16 cellular contexts compared by ENCODE assay signal in genomic region chr17:77564278-77564920, GRCh38.
DNase-seq lines count a peak whose midpoint lies in the region; ATAC-seq and TF ChIP-seq lines count a peak whose summit lies in the region.
"Had no signal": no experiment of that assay in that cellular context is flagged by ENCODE, and none has a peak within 500 bp of the region (broad histone marks: within the 10 kb centered on the region; RNA-seq: fewer than 3 reads in every experiment).

No MANE protein-coding gene starts in this region.

- no peak for TF ChIP-seq CTCF in lower lobe of right lung (IDR thresholded peaks at IDR 0.05)

- no peaks in the 10 kb centered on the region for H3K9me3 Mint-ChIP-seq in stimulated activated naive CD8-positive, alpha-beta T cell treated with anti-CD3 and anti-CD28 coated beads, Interleukin-15, Interleukin-2, amounts not matched to agents 100 ng/mL and 50 ng/mL, for 24 hours
- no peaks in the 10 kb centered on the region for H3K9me3 Mint-ChIP-seq in naive thymus-derived CD4-positive, alpha-beta T cell
- no peaks in the 10 kb centered on the region for H3K9me3 Mint-ChIP-seq in effector memory CD8-positive, alpha-beta T cell

- CTCF ChIA-PET in naive thymus-derived CD4-positive, alpha-beta T cell (lab: Charles Lee): no interaction called here

- no peaks in the 10 kb centered on the region for H3K9me3 ChIP-seq in lower lobe of right lung
- H3K9me3 ChIP-seq in naive thymus-derived CD4-positive, alpha-beta T cell (ENCODE audit: control insufficient read depth in 2 of 3, low read length in 3 of 3): no peaks in the 10 kb centered on the region

- no peaks in the 10 kb centered on the region for H3K4me1 ChIP-seq in lower lobe of right lung
- H3K4me1 ChIP-seq in naive thymus-derived CD4-positive, alpha-beta T cell (ENCODE audit: control insufficient read depth in 2 of 2, insufficient read depth in 2 of 2, low read length in 2 of 2): no peaks in the 10 kb centered on the region

- peaks cover 13% of the 10 kb centered on the region for H3K27me3 ChIP-seq in lower lobe of right lung (ENCODE audit: low read depth)
- H3K27me3 ChIP-seq in naive thymus-derived CD4-positive, alpha-beta T cell (ENCODE audit: control insufficient read depth in 2 of 2, insufficient read depth in 2 of 2, low read length in 2 of 2): no peaks in the 10 kb centered on the region

- peaks cover 7% of the 10 kb centered on the region for H3K27me3 Mint-ChIP-seq in stimulated activated naive CD8-positive, alpha-beta T cell treated with anti-CD3 and anti-CD28 coated beads, Interleukin-15, Interleukin-2, amounts not matched to agents 100 ng/mL and 50 ng/mL, for 24 hours
- peaks cover 0 to 24% (median 6%) of the 10 kb centered on the region in 5 donors for H3K27me3 Mint-ChIP-seq in naive thymus-derived CD4-positive, alpha-beta T cell
- peaks cover 29 to 44% of the 10 kb centered on the region in 2 donors for H3K27me3 Mint-ChIP-seq in effector memory CD8-positive, alpha-beta T cell

- peaks cover 5% of the 10 kb centered on the region for H3K4me1 Mint-ChIP-seq in stimulated activated naive CD8-positive, alpha-beta T cell treated with anti-CD3 and anti-CD28 coated beads, Interleukin-15, Interleukin-2, amounts not matched to agents 100 ng/mL and 50 ng/mL, for 24 hours (ENCODE audit: low read depth)
- H3K4me1 Mint-ChIP-seq in naive thymus-derived CD4-positive, alpha-beta T cell: peaks cover 0 to 5% (median 0%) of the 10 kb centered on the region in 7 donors
- H3K4me1 Mint-ChIP-seq in effector memory CD8-positive, alpha-beta T cell (ENCODE audit: low read depth in 2 of 2): peaks cover 0 to 1% of the 10 kb centered on the region in 2 donors

- H3K36me3 ChIP-seq in lower lobe of right lung: no peaks in the 10 kb centered on the region
- no peaks in the 10 kb centered on the region for H3K36me3 ChIP-seq in naive thymus-derived CD4-positive, alpha-beta T cell (ENCODE audit: control insufficient read depth in 2 of 3, insufficient read depth in 3 of 3, low read length in 3 of 3)

- no peak for ATAC-seq in stimulated activated naive CD8-positive, alpha-beta T cell treated with anti-CD3 and anti-CD28 coated beads, Interleukin-15, Interleukin-2, amounts not matched to agents 100 U/mL and 50 U/mL, for 24 hours
- no peak for ATAC-seq in lower lobe of right lung
- ATAC-seq in naive thymus-derived CD4-positive, alpha-beta T cell: no peak
- no peak for ATAC-seq in effector memory CD8-positive, alpha-beta T cell (replicated peaks)
- ATAC-seq: PC-3 had no signal

- POLR2A ChIA-PET in naive thymus-derived CD4-positive, alpha-beta T cell (lab: Charles Lee): no interaction called here

- H3K36me3 Mint-ChIP-seq in stimulated activated naive CD8-positive, alpha-beta T cell treated with anti-CD3 and anti-CD28 coated beads, Interleukin-15, Interleukin-2, amounts not matched to agents 100 ng/mL and 50 ng/mL, for 24 hours (ENCODE audit: low read depth): no peaks in the 10 kb centered on the region
- H3K36me3 Mint-ChIP-seq in naive thymus-derived CD4-positive, alpha-beta T cell: no peaks in the 10 kb centered on the region
- H3K36me3 Mint-ChIP-seq in effector memory CD8-positive, alpha-beta T cell (ENCODE audit: insufficient read depth): peaks cover 4% of the 10 kb centered on the region

- H3K27ac Mint-ChIP-seq in stimulated activated naive CD8-positive, alpha-beta T cell treated with anti-CD3 and anti-CD28 coated beads, Interleukin-15, Interleukin-2, amounts not matched to agents 100 ng/mL and 50 ng/mL, for 24 hours: peak overlapping the region; percentile 36
- peak overlapping the region in 1 of 9 donors; percentile 37 for H3K27ac Mint-ChIP-seq in naive thymus-derived CD4-positive, alpha-beta T cell
- H3K27ac Mint-ChIP-seq in effector memory CD8-positive, alpha-beta T cell: no peak overlapping the region

- H3K4me3 ChIP-seq in lower lobe of right lung: no peak overlapping the region
- no peak overlapping the region for H3K4me3 ChIP-seq in naive thymus-derived CD4-positive, alpha-beta T cell (ENCODE audit: low read length)

- no peak overlapping the region for H3K4me3 Mint-ChIP-seq in stimulated activated naive CD8-positive, alpha-beta T cell treated with anti-CD3 and anti-CD28 coated beads, Interleukin-15, Interleukin-2, amounts not matched to agents 100 ng/mL and 50 ng/mL, for 24 hours
- H3K4me3 Mint-ChIP-seq in naive thymus-derived CD4-positive, alpha-beta T cell: no peak overlapping the region
- H3K4me3 Mint-ChIP-seq in effector memory CD8-positive, alpha-beta T cell: no peak overlapping the region

- no peak overlapping the region for H3K27ac ChIP-seq in lower lobe of right lung
- H3K27ac ChIP-seq in naive thymus-derived CD4-positive, alpha-beta T cell (ENCODE audit: low read depth, low read length): no peak overlapping the region
- H3K27ac ChIP-seq: C4-2B, KMS-11 had no signal

- DNase-seq in stimulated activated naive CD8-positive, alpha-beta T cell treated with anti-CD3 and anti-CD28 coated beads, Interleukin-15, Interleukin-2, amounts not matched to agents 100 U/mL and 50 U/mL, for 24 hours: no peak
- DNase-seq in ecto neural progenitor cell (ENCODE audit: low spot score): peak; percentile 41
- DNase-seq in lower lobe of right lung: peak; percentile 28
- no peak for DNase-seq in naive thymus-derived CD4-positive, alpha-beta T cell
- no peak for DNase-seq in SW 1271 (lab: John Stamatoyannopoulos, UW)
- DNase-seq in effector memory CD8-positive, alpha-beta T cell: no peak
- DNase-seq: DMS79 treated with DMSO at 0.1 percent for 48 hours, NCI-H1048, NCI-H1436, NCI-H2029, NCI-H526, PC-3, RPMI8226 had no signal

- intact Hi-C loops in lower lobe of right lung (cut with DNase I): no loop called here
- intact Hi-C loops in naive thymus-derived CD4-positive, alpha-beta T cell (cut with micrococcal nuclease): no loop called here

Comparison
In these comparisons a context has a peak if more than half of its experiments do, and no peak if none do; other contexts are left out.
1. DNase-seq: peak in ecto neural progenitor cell (single experiment) and lower lobe of right lung (single experiment); none in stimulated activated naive CD8-positive, alpha-beta T cell treated with anti-CD3 and anti-CD28 coated beads, Interleukin-15, Interleukin-2, amounts not matched to agents 100 U/mL and 50 U/mL, for 24 hours (single experiment), naive thymus-derived CD4-positive, alpha-beta T cell (0 of 9), SW 1271 (0 of 2) and effector memory CD8-positive, alpha-beta T cell (0 of 3).